In the genomic region with DNA sequence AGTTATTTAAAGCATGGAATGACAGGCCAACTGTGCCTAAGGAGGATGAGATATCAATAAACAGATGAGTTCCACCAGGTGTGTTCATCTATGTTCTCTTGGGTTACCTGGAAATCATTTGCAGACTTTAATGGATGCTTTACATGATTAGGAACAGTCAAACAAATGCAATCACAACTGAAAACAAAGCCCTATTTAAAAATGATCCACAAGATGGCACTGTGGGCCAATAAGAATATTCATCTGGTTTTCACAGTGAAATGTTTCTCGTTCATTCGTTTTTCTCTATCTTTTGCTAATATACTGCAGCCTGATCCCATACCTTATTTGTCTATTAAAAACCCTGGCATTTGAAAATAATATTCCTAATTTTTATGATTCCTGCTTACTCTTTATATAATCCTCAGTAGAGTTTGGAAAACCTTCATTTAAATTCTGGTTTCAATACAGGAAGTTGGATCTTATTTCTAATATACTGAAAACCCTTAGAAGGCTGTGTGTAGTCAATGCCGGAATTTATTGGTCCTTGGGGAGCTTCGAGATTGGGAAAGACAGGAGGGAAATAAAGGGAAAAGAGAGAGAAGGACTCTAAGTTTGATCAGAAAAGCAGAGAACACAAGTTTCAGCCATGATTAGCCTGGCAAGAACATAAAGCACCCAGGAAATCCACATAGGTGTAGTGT, we compare ENCODE assay signal across 8 cellular contexts.
DNase-seq lines count a peak whose midpoint lies in the region; ATAC-seq and TF ChIP-seq lines count a peak whose summit lies in the region.

No MANE protein-coding gene starts in this region.

- H3K23ac ChIP-seq in neuronal stem cell (ENCODE audit: low read depth, low read length, poor library complexity), result no peak overlapping the region

- H3K4me1 ChIP-seq in HAP-1 (peaks cover 20% of the 10 kb centered on the region), Peyer's patch (no peaks in the 10 kb centered on the region), neuronal stem cell (ENCODE audit: control insufficient read depth in 2 of 2, insufficient read depth in 1 of 2, low read depth in 1 of 2, low read length in 2 of 2) (peaks cover 5 to 11% of the 10 kb centered on the region in 2 donors)

- no peak overlapping the region for H3K9ac ChIP-seq in neuronal stem cell (ENCODE audit: low read depth, low read length, poor library complexity)

- H3K9me3 ChIP-seq in HAP-1 (no peaks in the 10 kb centered on the region; the same call in 1 of the 2 replicates), Peyer's patch (no peaks in the 10 kb centered on the region), neuronal stem cell (replicated peaks in 1 of 2; ENCODE audit: control insufficient read depth in 2 of 2, insufficient read depth in 1 of 2, low read depth in 1 of 2, low read length in 2 of 2) (peaks cover 0 to 3% of the 10 kb centered on the region in 2 donors)

- peaks cover 22% of the 10 kb centered on the region for H3K27me3 ChIP-seq in HAP-1 (ENCODE audit: low read depth)
- no peaks in the 10 kb centered on the region for H3K27me3 ChIP-seq in Peyer's patch
- no peaks in the 10 kb centered on the region for H3K27me3 ChIP-seq in neuronal stem cell (ENCODE audit: control insufficient read depth in 3 of 3, insufficient read depth in 3 of 3, low read depth in 1 of 3, low read length in 3 of 3)

- H2BK12ac ChIP-seq in neuronal stem cell (ENCODE audit: low read length), result no peak overlapping the region

- TF ChIP-seq POLR2A in Peyer's patch (IDR thresholded peaks at IDR 0.05) (no peak), GM18505 (IDR thresholded peaks at IDR 0.05; ENCODE audit: borderline replicate concordance, extremely low read depth, insufficient read depth, insufficient read length) (no peak)

- TF ChIP-seq CTCF in Peyer's patch (IDR thresholded peaks at IDR 0.05), result peak; percentile 9 to 66 (median 56)
- peak; percentile 61 for TF ChIP-seq CTCF in epithelial cell of proximal tubule (conservative IDR thresholded peaks at IDR 0.05; ENCODE audit: low read depth, low read length)

- H4K8ac ChIP-seq in neuronal stem cell (ENCODE audit: low read depth, low read length), result no peak overlapping the region

- H3K79me1 ChIP-seq in neuronal stem cell (ENCODE audit: low read depth, low read length), result no peaks in the 10 kb centered on the region

- no peak for ATAC-seq in GM18505 (IDR thresholded peaks at IDR 0.05; ENCODE audit: unreplicated experiment)
- ATAC-seq in HG03095 (IDR thresholded peaks at IDR 0.05; ENCODE audit: unreplicated experiment), result no peak

- WGBS in neuronal stem cell (ENCODE audit: extremely low coverage in 2 of 2, insufficient read length in 2 of 2, insufficient replicate concordance in 1 of 2), 2 donors, result no CpG with 5 or more reads among the region's 4 CpGs

- peak overlapping the region; percentile 57 for H2AFZ ChIP-seq in neuronal stem cell (ENCODE audit: low read length)

- no peak overlapping the region for H2BK5ac ChIP-seq in neuronal stem cell (ENCODE audit: low read length)

- DNase-seq in DMS114 treated with DMSO at 0.1 percent for 48 hours (lab: John Stamatoyannopoulos, UW; ENCODE audit: unreplicated experiment), result peak; percentile 11
- peak; percentile 22 to 51 for DNase-seq in HAP-1 (ENCODE audit: low spot score in 2 of 2)
- DNase-seq in Peyer's patch, result no peak
- DNase-seq in epithelial cell of proximal tubule (ENCODE audit: low read depth), result peak; percentile 15
- DNase-seq in neuronal stem cell (ENCODE audit: low spot score), result peak; percentile 12
- DNase-seq in activated CD4-positive, alpha-beta T cell treated with anti-CD3 and anti-CD28 coated beads, Interleukin-2, amount 50 U/mL, for 48 hours, result no peak

- no peak overlapping the region for H2AK5ac ChIP-seq in neuronal stem cell (ENCODE audit: low read depth, low read length)

- H3K4ac ChIP-seq in neuronal stem cell (ENCODE audit: low read length), result no peak overlapping the region

- no peak overlapping the region for H3K4me3 ChIP-seq in HAP-1
- no peak overlapping the region for H3K4me3 ChIP-seq in Peyer's patch
- H3K4me3 ChIP-seq in epithelial cell of proximal tubule (ENCODE audit: low read depth, low read length), result no peak overlapping the region
- H3K4me3 ChIP-seq in neuronal stem cell (ENCODE audit: low read length in 2 of 2), result no peak overlapping the region

- H3K36me3 ChIP-seq in HAP-1 (replicated peaks) (no peaks in the 10 kb centered on the region), Peyer's patch (no peaks in the 10 kb centered on the region), neuronal stem cell (replicated peaks in 1 of 2; ENCODE audit: control insufficient read depth in 2 of 2, insufficient read depth in 2 of 2, low read length in 2 of 2) (no peaks in the 10 kb centered on the region)

- in situ Hi-C loops in HAP-1 (cut with MboI; ENCODE audit: low sequenced_read_pairs), result loop anchor here (10.0 to 25.0 kb wide), 4 partner anchors 145 to 1185 kb away; no protein-coding TSS in a partner anchor

- H2BK15ac ChIP-seq in neuronal stem cell (ENCODE audit: low read length), result no peak overlapping the region

- H3K4me2 ChIP-seq in neuronal stem cell (ENCODE audit: insufficient read depth, low read length, poor library complexity, severe bottlenecking), result no peak overlapping the region

- H3K18ac ChIP-seq in neuronal stem cell (ENCODE audit: low read length), result no peak overlapping the region

- no peak overlapping the region for H3K14ac ChIP-seq in neuronal stem cell (ENCODE audit: low read length)

- H3K27ac ChIP-seq in Peyer's patch, result no peak overlapping the region
- H3K27ac ChIP-seq in neuronal stem cell (replicated peaks; ENCODE audit: low read length), result no peak overlapping the region

- no peak overlapping the region for H4K91ac ChIP-seq in neuronal stem cell (ENCODE audit: low read depth, low read length, poor library complexity)

- no peak overlapping the region for H2BK120ac ChIP-seq in neuronal stem cell (ENCODE audit: low read depth, low read length)

Comparison
In these comparisons a context has a peak if more than half of its experiments do, and no peak if none do; other contexts are left out.
1. DNase-seq: peak in DMS114 treated with DMSO at 0.1 percent for 48 hours (single experiment), HAP-1 (2 of 2), epithelial cell of proximal tubule (single experiment) and neuronal stem cell (single experiment); none in Peyer's patch (0 of 3) and activated CD4-positive, alpha-beta T cell treated with anti-CD3 and anti-CD28 coated beads, Interleukin-2, amount 50 U/mL, for 48 hours (0 of 2).